Comparison of ENCODE assay signal across 2 cellular contexts in the genomic region with DNA sequence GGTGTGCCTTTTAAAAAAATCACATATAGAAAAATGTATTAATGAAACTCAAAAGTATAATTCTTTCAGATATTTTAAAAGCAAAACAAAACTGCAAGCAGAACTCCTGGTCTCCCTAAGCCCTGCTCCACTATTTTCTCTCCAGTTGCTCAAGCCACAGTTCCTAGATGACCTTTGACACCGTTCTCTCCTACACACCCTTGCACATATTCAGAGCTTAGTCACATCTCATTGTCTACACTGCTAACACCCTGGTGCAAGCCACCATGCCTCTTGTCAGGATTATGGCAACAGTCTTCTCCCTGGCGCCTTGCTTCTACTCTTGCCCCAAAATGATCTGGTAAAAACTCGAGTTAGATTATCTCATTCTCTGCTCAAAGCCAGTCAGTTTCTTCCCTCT.
TF ChIP-seq lines count a peak whose summit lies in the region.

No MANE protein-coding gene starts in this region.

TF ChIP-seq in A549, 52 proteins besides CTCF, POLR2A, EP300 and RAD21:
- TF ChIP-seq HOXB13 (CRISPR knock-in tag; IDR thresholded peaks at IDR 0.05; ENCODE audit: low read depth) (0 out of 2 replicates have a peak, but pooled peaks have one; percentile 29), SREBF2 (IDR thresholded peaks at IDR 0.05) (no peak)

TF ChIP-seq in HepG2, 621 proteins besides CTCF, POLR2A, EP300 and RAD21:
- TF ChIP-seq ZMYM4 (CRISPR knock-in tag; IDR thresholded peaks at IDR 0.05) (no peak), NR2F6 (IDR thresholded peaks at IDR 0.05) (peak; percentile 40), NR2F6 (CRISPR knock-in tag; IDR thresholded peaks at IDR 0.05) (0 out of 2 replicates have a peak, but pooled peaks have one; percentile 9), CEBPB (IDR thresholded peaks at IDR 0.05; ENCODE audit: borderline replicate concordance, low read depth, low read length) (peak; percentile 38; the same call in 1 of the 2 replicates), ZFP36L2 (CRISPR knock-in tag; IDR thresholded peaks at IDR 0.05) (no peak), PPARG (CRISPR knock-in tag; conservative IDR thresholded peaks at IDR 0.05) (peak; percentile 62; the same call in 1 of the 2 replicates), RXRB (CRISPR knock-in tag; IDR thresholded peaks at IDR 0.05; ENCODE audit: borderline replicate concordance) (0 out of 2 replicates have a peak, but pooled peaks have one; percentile 39), NR2F1 (CRISPR knock-in tag; IDR thresholded peaks at IDR 0.05) (0 out of 4 replicates have a peak, but pooled peaks of 1 of the 2 experiments have one; percentile 32)
